Comparison of ENCODE assay signal across 16 cellular contexts in genomic region chr12:96585977-96586376, GRCh38.
DNase-seq lines count a peak whose midpoint lies in the region; ATAC-seq and TF ChIP-seq lines count a peak whose summit lies in the region.
"Had no signal": no experiment of that assay in that cellular context is flagged by ENCODE, and none has a peak within 500 bp of the region (broad histone marks: within the 10 kb centered on the region; RNA-seq: fewer than 3 reads in every experiment).

No MANE protein-coding gene starts in this region.

- H3K27me3 ChIP-seq in MG63 (no peaks in the 10 kb centered on the region), left lung (no peaks in the 10 kb centered on the region)

- CTCF ChIA-PET in activated CD4-positive, alpha-beta memory T cell treated with anti-CD3 and anti-CD28 coated beads, Interleukin-2, amount 10 ng/mL, durations not matched to agents 7 days and 5 days (lab: Charles Lee) = no interaction called here

- peaks cover 9% of the 10 kb centered on the region for H3K27me3 Mint-ChIP-seq in activated CD4-positive, alpha-beta memory T cell treated with anti-CD3 and anti-CD28 coated beads, Interleukin-2, amount 10 ng/mL, durations not matched to agents 7 days and 5 days

- no peak overlapping the region for H3K4me3 Mint-ChIP-seq in activated CD4-positive, alpha-beta memory T cell treated with anti-CD3 and anti-CD28 coated beads, Interleukin-2, amount 10 ng/mL, durations not matched to agents 7 days and 5 days
- H3K4me3 Mint-ChIP-seq: CD14-positive monocyte; CD8-positive, alpha-beta T cell; GM23338 had no signal

- no peaks in the 10 kb centered on the region for H3K9me3 ChIP-seq in MG63
- no peaks in the 10 kb centered on the region for H3K9me3 ChIP-seq in left lung
- H3K9me3 ChIP-seq: A549 had no signal

- DNase-seq in MG63 (peak; percentile 7), epithelial cell of proximal tubule (ENCODE audit: low read depth) (peak; percentile 7), left lung (no peak), DMS53 (lab: John Stamatoyannopoulos, UW) (no peak)
- no peak for DNase-seq in activated CD4-positive, alpha-beta memory T cell treated with anti-CD3 and anti-CD28 coated beads, Interleukin-2, amount 10 ng/mL, durations not matched to agents 7 days and 5 days
- DNase-seq: CD8-positive, alpha-beta T cell; COR-L47; DMS153; DND-41; GF-D8; H7 had no signal

- H3K27ac ChIP-seq in left lung = no peak overlapping the region
- H3K27ac ChIP-seq: A549 had no signal

- no peak overlapping the region for H3K27ac Mint-ChIP-seq in activated CD4-positive, alpha-beta memory T cell treated with anti-CD3 and anti-CD28 coated beads, Interleukin-2, amount 10 ng/mL, durations not matched to agents 7 days and 5 days
- H3K27ac Mint-ChIP-seq: CD8-positive, alpha-beta T cell; GM23338 had no signal

- ATAC-seq in left lung (peak; percentile 52), HG02588 (IDR thresholded peaks at IDR 0.05; ENCODE audit: unreplicated experiment) (no peak)
- ATAC-seq: A549; CD8-positive, alpha-beta T cell; GM23338; HepG2 had no signal

- no peaks in the 10 kb centered on the region for H3K4me1 Mint-ChIP-seq in activated CD4-positive, alpha-beta memory T cell treated with anti-CD3 and anti-CD28 coated beads, Interleukin-2, amount 10 ng/mL, durations not matched to agents 7 days and 5 days
- H3K4me1 Mint-ChIP-seq: CD14-positive monocyte had no signal

- H3K4me3 ChIP-seq in MG63 = no peak overlapping the region
- no peak overlapping the region for H3K4me3 ChIP-seq in epithelial cell of proximal tubule (ENCODE audit: low read depth, low read length)
- no peak overlapping the region for H3K4me3 ChIP-seq in left lung
- H3K4me3 ChIP-seq: A549, GM23338 had no signal

- POLR2A ChIA-PET in activated CD4-positive, alpha-beta memory T cell treated with anti-CD3 and anti-CD28 coated beads, Interleukin-2, amount 10 ng/mL, durations not matched to agents 7 days and 5 days (lab: Charles Lee) = no interaction called here

- TF ChIP-seq CTCF in epithelial cell of proximal tubule (conservative IDR thresholded peaks at IDR 0.05; ENCODE audit: low read depth, low read length) = no peak
- TF ChIP-seq CTCF in left lung (IDR thresholded peaks at IDR 0.05) = no peak

- no peaks in the 10 kb centered on the region for H3K36me3 Mint-ChIP-seq in activated CD4-positive, alpha-beta memory T cell treated with anti-CD3 and anti-CD28 coated beads, Interleukin-2, amount 10 ng/mL, durations not matched to agents 7 days and 5 days (ENCODE audit: low read depth)
- H3K36me3 Mint-ChIP-seq: CD14-positive monocyte; CD8-positive, alpha-beta T cell had no signal

- H3K9me3 Mint-ChIP-seq in activated CD4-positive, alpha-beta memory T cell treated with anti-CD3 and anti-CD28 coated beads, Interleukin-2, amount 10 ng/mL, durations not matched to agents 7 days and 5 days = no peaks in the 10 kb centered on the region
- H3K9me3 Mint-ChIP-seq: CD14-positive monocyte; CD8-positive, alpha-beta T cell; GM23338 had no signal

- H3K4me1 ChIP-seq in left lung = no peaks in the 10 kb centered on the region
- H3K4me1 ChIP-seq: A549 had no signal

- intact Hi-C loops in left lung (cut with DNase I) = loop anchor here in 1 of 2 donors (10.0 kb wide), 1 partner anchor 399 kb away; no protein-coding TSS in a partner anchor

- H3K36me3 ChIP-seq in MG63 (no peaks in the 10 kb centered on the region), left lung (no peaks in the 10 kb centered on the region)

Comparison
In these comparisons a context has a peak if more than half of its experiments do, and no peak if none do; other contexts are left out.
1. DNase-seq: peak in MG63 (single experiment) and epithelial cell of proximal tubule (single experiment); none in left lung (0 of 2), activated CD4-positive, alpha-beta memory T cell treated with anti-CD3 and anti-CD28 coated beads, Interleukin-2, amount 10 ng/mL, durations not matched to agents 7 days and 5 days (single experiment) and DMS53 (single experiment).